In genomic region chr11:128326791-128327190, GRCh38 we compare ENCODE assay signal across 22 cellular contexts.
DNase-seq lines count a peak whose midpoint lies in the region; ATAC-seq lines count a peak whose summit lies in the region.
"Had no signal": no experiment of that assay in that cellular context is flagged by ENCODE, and none has a peak within 500 bp of the region (broad histone marks: within the 10 kb centered on the region; RNA-seq: fewer than 3 reads in every experiment).

No MANE protein-coding gene starts in this region.

- no peak overlapping the region for H3K23ac ChIP-seq in trophoblast cell (ENCODE audit: low read length)

- CTCF ChIA-PET in activated CD4-positive, alpha-beta T cell treated with anti-CD3 and anti-CD28 coated beads, Interleukin-2, amount 10 ng/mL, durations not matched to agents 7 days and 5 days (lab: Charles Lee): interaction anchor here (0.9 to 13.5 kb wide), 3 partner anchors 13 to 304 kb away, joined by 4 to 132 read pairs (median 125); no protein-coding TSS in a partner anchor

- POLR2A ChIA-PET in activated CD4-positive, alpha-beta T cell treated with anti-CD3 and anti-CD28 coated beads, Interleukin-2, amount 10 ng/mL, durations not matched to agents 7 days and 5 days (lab: Charles Lee): no interaction called here

- H3K27me3 ChIP-seq in trophoblast cell (ENCODE audit: insufficient read depth, low read length): no peaks in the 10 kb centered on the region
- H3K27me3 ChIP-seq: body of pancreas, colonic mucosa, left lung, neutrophil, Peyer's patch, testis had no signal

- peak overlapping the region; percentile 98 for H3K27ac Mint-ChIP-seq in activated CD4-positive, alpha-beta T cell treated with anti-CD3 and anti-CD28 coated beads, Interleukin-2, amount 10 ng/mL, durations not matched to agents 7 days and 5 days
- peak overlapping the region; percentile 56 to 91 for H3K27ac Mint-ChIP-seq in activated naive CD4-positive, alpha-beta T cell treated with anti-CD3 and anti-CD28 coated beads, Interleukin-2, amount 50 U/mL, for 72 hours

- no peak overlapping the region for H3K4me2 ChIP-seq in trophoblast cell (ENCODE audit: low read length)

- no peak overlapping the region for H2AK5ac ChIP-seq in trophoblast cell (ENCODE audit: low read length)

- H2BK120ac ChIP-seq in trophoblast cell (ENCODE audit: insufficient read depth, low read length, poor library complexity): peak overlapping the region; percentile 52

- no CpG with 5 or more reads among the region's 7 CpGs for WGBS in trophoblast cell (ENCODE audit: extremely low coverage, insufficient coverage, insufficient read length)

- no peak overlapping the region for H2AFZ ChIP-seq in trophoblast cell (ENCODE audit: insufficient read depth, low read length, poor library complexity)

- no peak overlapping the region for H3K14ac ChIP-seq in trophoblast cell (ENCODE audit: low read length)

- ATAC-seq in activated naive CD4-positive, alpha-beta T cell treated with anti-CD3 and anti-CD28 coated beads, Interleukin-2, amount 50 U/mL, for 72 hours: peak in 1 of 2 donors; percentile 16
- ATAC-seq in GM19023 (IDR thresholded peaks at IDR 0.05; ENCODE audit: unreplicated experiment): no peak
- ATAC-seq: body of pancreas, HepG2, left lung had no signal

- H3K4me1 Mint-ChIP-seq in activated CD4-positive, alpha-beta T cell treated with anti-CD3 and anti-CD28 coated beads, Interleukin-2, amount 10 ng/mL, durations not matched to agents 7 days and 5 days: peaks cover 96% of the 10 kb centered on the region

- no peaks in the 10 kb centered on the region for H3K9me3 Mint-ChIP-seq in activated CD4-positive, alpha-beta T cell treated with anti-CD3 and anti-CD28 coated beads, Interleukin-2, amount 10 ng/mL, durations not matched to agents 7 days and 5 days
- peaks cover 0 to 8% of the 10 kb centered on the region in 2 donors for H3K9me3 Mint-ChIP-seq in activated naive CD4-positive, alpha-beta T cell treated with anti-CD3 and anti-CD28 coated beads, Interleukin-2, amount 50 U/mL, for 72 hours

- H3K27me3 Mint-ChIP-seq in activated CD4-positive, alpha-beta T cell treated with anti-CD3 and anti-CD28 coated beads, Interleukin-2, amount 10 ng/mL, durations not matched to agents 7 days and 5 days: no peaks in the 10 kb centered on the region

- no peak overlapping the region for H2BK5ac ChIP-seq in trophoblast cell (ENCODE audit: low read depth, low read length, poor library complexity)

- no peak overlapping the region for H4K12ac ChIP-seq in trophoblast cell (ENCODE audit: low read depth, low read length)

- no peak overlapping the region for H3K4ac ChIP-seq in trophoblast cell (ENCODE audit: low read depth, low read length)

- no peak for DNase-seq in activated CD4-positive, alpha-beta T cell treated with anti-CD3 and anti-CD28 coated beads, Interleukin-2, amount 10 ng/mL, durations not matched to agents 7 days and 5 days
- no peak for DNase-seq in activated CD4-positive, alpha-beta T cell treated with anti-CD3 and anti-CD28 coated beads for 1 hour
- DNase-seq in NCI-H146 (lab: John Stamatoyannopoulos, UW): peak; percentile 59
- DNase-seq in activated naive CD4-positive, alpha-beta T cell treated with anti-CD3 and anti-CD28 coated beads, Interleukin-2, amount 50 U/mL, for 72 hours (ENCODE audit: low spot score in 2 of 2): no peak
- DNase-seq in trophoblast cell: no peak
- no peak for DNase-seq in DMS53 treated with DMSO at 0.1 percent for 48 hours (lab: John Stamatoyannopoulos, UW; ENCODE audit: unreplicated experiment)
- no peak for DNase-seq in HuH-7 (ENCODE audit: low spot score)
- DNase-seq: activated CD4-positive, CD25-positive, alpha-beta regulatory T cell treated with anti-CD3 and anti-CD28 coated beads, Interleukin-2, amount 50 U/mL, for 72 hours; activated gamma-delta T cell; body of pancreas; colonic mucosa; DMS79; left lung; midbrain; NCI-H1436 treated with DMSO at 0.1 percent for 48 hours; NCI-H2227 treated with DMSO at 0.1 percent for 48 hours; Peyer's patch; small intestine; testis had no signal

- H3K18ac ChIP-seq in trophoblast cell (ENCODE audit: low read length): no peak overlapping the region

- H3K79me1 ChIP-seq in trophoblast cell (ENCODE audit: low read length): peaks cover 21% of the 10 kb centered on the region

- no peaks in the 10 kb centered on the region for H3K9me3 ChIP-seq in trophoblast cell (ENCODE audit: insufficient read depth, low read depth, low read length)
- H3K9me3 ChIP-seq: body of pancreas, colonic mucosa, left lung, neutrophil, Peyer's patch, testis had no signal

- no peaks in the 10 kb centered on the region for H3K36me3 ChIP-seq in trophoblast cell (ENCODE audit: control insufficient read depth in 1 of 2, insufficient read depth in 2 of 2, low read length in 2 of 2)
- H3K36me3 ChIP-seq: colonic mucosa, left lung, neutrophil, Peyer's patch had no signal

- no peak overlapping the region for H3K9ac ChIP-seq in trophoblast cell (ENCODE audit: low read length)

- H3K36me3 Mint-ChIP-seq in activated CD4-positive, alpha-beta T cell treated with anti-CD3 and anti-CD28 coated beads, Interleukin-2, amount 10 ng/mL, durations not matched to agents 7 days and 5 days (ENCODE audit: low read depth): peaks cover 8% of the 10 kb centered on the region
- H3K36me3 Mint-ChIP-seq in activated naive CD4-positive, alpha-beta T cell treated with anti-CD3 and anti-CD28 coated beads, Interleukin-2, amount 50 U/mL, for 72 hours: peaks cover under 1 to 16% of the 10 kb centered on the region in 2 donors

- no peak overlapping the region for H3K4me3 ChIP-seq in trophoblast cell (ENCODE audit: low read depth, low read length)
- H3K4me3 ChIP-seq: body of pancreas, colonic mucosa, left lung, Peyer's patch, testis had no signal

- no peaks in the 10 kb centered on the region for H3K79me2 ChIP-seq in trophoblast cell (ENCODE audit: control insufficient read depth, insufficient read depth, low read length, poor library complexity)

- no peak overlapping the region for H4K8ac ChIP-seq in trophoblast cell (ENCODE audit: low read depth, low read length)

- H3K4me3 Mint-ChIP-seq in activated CD4-positive, alpha-beta T cell treated with anti-CD3 and anti-CD28 coated beads, Interleukin-2, amount 10 ng/mL, durations not matched to agents 7 days and 5 days: no peak overlapping the region

- peaks cover 19 to 21% of the 10 kb centered on the region in 2 experiments for H3K4me1 ChIP-seq in trophoblast cell (ENCODE audit: control insufficient read depth in 1 of 2, insufficient read depth in 2 of 2, low read length in 2 of 2)
- H3K4me1 ChIP-seq: body of pancreas, colonic mucosa, testis had no signal

- no peak overlapping the region for H4K91ac ChIP-seq in trophoblast cell (ENCODE audit: low read depth, low read length)

- H3K27ac ChIP-seq in trophoblast cell (ENCODE audit: low read depth, low read length): no peak overlapping the region
- H3K27ac ChIP-seq: body of pancreas, colonic mucosa, neutrophil, testis had no signal

- peak overlapping the region; percentile 85 for H2BK12ac ChIP-seq in trophoblast cell (ENCODE audit: low read length)
